25 cellular contexts compared by ENCODE assay signal in the genomic region with DNA sequence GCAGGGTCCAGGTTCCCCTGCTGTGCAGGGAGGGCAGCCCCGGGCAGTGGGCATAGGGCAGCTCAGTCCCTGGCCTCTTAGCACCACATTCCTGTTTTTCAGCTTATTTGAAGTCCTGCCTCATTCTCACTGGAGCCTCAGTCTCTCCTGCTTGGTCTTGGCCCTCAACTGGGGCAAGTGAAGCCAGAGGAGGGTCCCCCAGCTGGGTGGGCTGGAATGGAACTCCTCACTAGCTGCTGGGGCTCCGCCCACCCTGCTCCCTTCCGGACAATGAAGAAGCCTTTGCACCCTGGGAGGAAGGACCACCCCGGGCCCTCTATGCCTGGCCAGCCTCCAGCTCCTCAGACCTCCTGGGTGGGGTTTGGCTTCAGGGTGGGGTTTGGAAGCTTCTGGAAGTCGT. TPM values are rescaled to one million over a fixed set of nuclear protein-coding genes. Genes with fewer than 3 reads are reported as not detected.
A peak's percentile ranks its signal among the peaks of the same experiment; 100 is the strongest.
DNase-seq lines count a peak whose midpoint lies in the region; ATAC-seq, FAIRE-seq and TF ChIP-seq lines count a peak whose summit lies in the region.
"Had no signal": no experiment of that assay in that cellular context is flagged by ENCODE, and none has a peak within 500 bp of the region (broad histone marks: within the 10 kb centered on the region; RNA-seq: fewer than 3 reads in every experiment).

No MANE protein-coding gene starts in this region.

- CTCF ChIA-PET in IMR-90 (lab: Yijun Ruan, JAX): no interaction called here

- no peaks in the 10 kb centered on the region for H3K9me3 ChIP-seq in BLaER1 treated with 17β-estradiol and CSF1 and Interleukin-3, amounts not matched to agents 10 nM and 100 nM (replicated peaks in 1 of 11)
- H3K9me3 ChIP-seq in IMR-90 (ENCODE audit: control insufficient read depth, insufficient read depth, low read length): no peaks in the 10 kb centered on the region
- H3K9me3 ChIP-seq in neuronal stem cell (replicated peaks in 1 of 2; ENCODE audit: control insufficient read depth in 2 of 2, insufficient read depth in 1 of 2, low read depth in 1 of 2, low read length in 2 of 2): no peaks in the 10 kb centered on the region
- H3K9me3 ChIP-seq: A549, BE2C, Caco-2, HAP-1 had no signal

- BruUV-seq in IMR-90 (replicated peaks; lab: Mats Ljungman, UMichigan): TSS peak; percentile 59

- H3K9ac ChIP-seq in BLaER1 treated with 17β-estradiol and CSF1 and Interleukin-3, amounts not matched to agents 10 nM and 100 nM: no peak overlapping the region
- H3K9ac ChIP-seq in IMR-90 (ENCODE audit: low read depth, low read length): no peak overlapping the region
- no peak overlapping the region for H3K9ac ChIP-seq in neuronal stem cell (ENCODE audit: low read depth, low read length, poor library complexity)

- H4K8ac ChIP-seq in IMR-90 (ENCODE audit: low read depth in 2 of 2, low read length in 2 of 2) (no peak overlapping the region), neuronal stem cell (ENCODE audit: low read depth, low read length) (no peak overlapping the region)

- no peak overlapping the region for H2AFZ ChIP-seq in IMR-90 (replicated peaks; ENCODE audit: low read length, poor library complexity)
- no peak overlapping the region for H2AFZ ChIP-seq in neuronal stem cell (ENCODE audit: low read length)
- H2AFZ ChIP-seq: GM23338 had no signal

- no peak for TF ChIP-seq POLR2A in IMR-90 (IDR thresholded peaks at IDR 0.05; ENCODE audit: low read depth, low read length)

- H3K4me3 ChIP-seq in BLaER1 treated with 17β-estradiol and CSF1 and Interleukin-3, amounts not matched to agents 10 nM and 100 nM: no peak overlapping the region
- H3K4me3 ChIP-seq in IMR-90 (ENCODE audit: insufficient read depth, low read depth, low read length): no peak overlapping the region
- no peak overlapping the region for H3K4me3 ChIP-seq in neuronal stem cell (ENCODE audit: low read length in 2 of 2)
- H3K4me3 ChIP-seq: A549, GM12878, GM23338, HAP-1 had no signal

- H2AK5ac ChIP-seq in IMR-90 (ENCODE audit: low read depth, low read length): no peak overlapping the region
- H2AK5ac ChIP-seq in neuronal stem cell (ENCODE audit: low read depth, low read length): peak overlapping the region; percentile 30

- H3K79me1 ChIP-seq in IMR-90 (ENCODE audit: low read depth in 1 of 2, low read length in 2 of 2) (peaks cover under 1 to 26% of the 10 kb centered on the region in 2 experiments; a peak in 2 of 4 replicates), neuronal stem cell (ENCODE audit: low read depth, low read length) (no peaks in the 10 kb centered on the region)

- intact Hi-C loops in IMR-90 (cut with micrococcal nuclease): no loop called here

- H2BK5ac ChIP-seq in IMR-90 (ENCODE audit: low read depth, low read length, poor library complexity, severe bottlenecking): no peak overlapping the region
- no peak overlapping the region for H2BK5ac ChIP-seq in neuronal stem cell (ENCODE audit: low read length)

- no peak for TF ChIP-seq RAD21 in IMR-90 (IDR thresholded peaks at IDR 0.05; ENCODE audit: low read length)

- H3K23ac ChIP-seq in IMR-90 (ENCODE audit: low read depth, low read length) (no peak overlapping the region), neuronal stem cell (ENCODE audit: low read depth, low read length, poor library complexity) (no peak overlapping the region)

- DNase-seq in IMR-90: no peak
- DNase-seq in neuronal stem cell (ENCODE audit: low spot score): no peak
- no peak for DNase-seq in H4 (ENCODE audit: low spot score)
- DNase-seq in midbrain (lab: John Stamatoyannopoulos, UW): no peak
- no peak for DNase-seq in HTR-8/SVneo (ENCODE audit: insufficient read length, low spot score)
- DNase-seq: 8988T; ACHN; AML-193; BE2C; Caco-2; CD4-positive, CD25-positive, alpha-beta regulatory T cell; CD8-positive, alpha-beta T cell; DMS 273 treated with DMSO at 0.1 percent for 48 hours; DMS79; EL; GDM1 had no signal

- no peaks in the 10 kb centered on the region for H3K27me3 ChIP-seq in BLaER1 treated with 17β-estradiol and CSF1 and Interleukin-3, amounts not matched to agents 10 nM and 100 nM
- no peaks in the 10 kb centered on the region for H3K27me3 ChIP-seq in IMR-90 (ENCODE audit: control insufficient read depth, insufficient read depth, low read length)
- H3K27me3 ChIP-seq in neuronal stem cell (ENCODE audit: control insufficient read depth in 3 of 3, insufficient read depth in 3 of 3, low read depth in 1 of 3, low read length in 3 of 3): no peaks in the 10 kb centered on the region
- H3K27me3 ChIP-seq: BE2C had no signal

- H3K18ac ChIP-seq in IMR-90 (ENCODE audit: low read depth, low read length) (no peak overlapping the region), neuronal stem cell (ENCODE audit: low read length) (no peak overlapping the region)

- H4K5ac ChIP-seq in IMR-90 (ENCODE audit: low read depth, low read length): no peak overlapping the region

- H4K20me1 ChIP-seq in BLaER1 treated with 17β-estradiol and CSF1 and Interleukin-3, amounts not matched to agents 10 nM and 100 nM: peaks cover 0 to 13% (median 0%) of the 10 kb centered on the region in 11 experiments; a peak in 3 of 22 replicates
- H4K20me1 ChIP-seq in IMR-90 (ENCODE audit: insufficient read depth, low read length): peaks cover 88% of the 10 kb centered on the region

- H2AK9ac ChIP-seq in IMR-90 (replicated peaks; ENCODE audit: low read depth, low read length, poor library complexity): no peak overlapping the region

- FAIRE-seq in HTR-8/SVneo (lab: Jason Lieb, UNC): no peak
- FAIRE-seq: A549, D721Med, GM12878, GM18507, H54 had no signal

- in situ Hi-C loops in IMR-90 (cut with MboI; ENCODE audit: low sequenced_read_pairs): no loop called here

- H3K4ac ChIP-seq in IMR-90 (ENCODE audit: low read depth, low read length) (no peak overlapping the region), neuronal stem cell (ENCODE audit: low read length) (no peak overlapping the region)

- POLR2A ChIA-PET in IMR-90 (lab: Charles Lee; ENCODE audit: unreplicated experiment): no interaction called here

- no peak overlapping the region for H2BK20ac ChIP-seq in IMR-90 (ENCODE audit: low read depth, low read length)

- no peak for ATAC-seq in IMR-90 (ENCODE audit: low read depth)
- ATAC-seq: A549; CD8-positive, alpha-beta T cell; GM12878; GM23338 had no signal

- H3K9me1 ChIP-seq in IMR-90 (ENCODE audit: insufficient read depth, low read length): peaks cover 12% of the 10 kb centered on the region

- H3K4me1 ChIP-seq in BLaER1 treated with 17β-estradiol and CSF1 and Interleukin-3, amounts not matched to agents 10 nM and 100 nM: peaks cover 11 to 72% (median 69%) of the 10 kb centered on the region in 10 experiments
- H3K4me1 ChIP-seq in IMR-90 (ENCODE audit: control insufficient read depth, insufficient read depth, low read length) (no peaks in the 10 kb centered on the region; the same call in 1 of the 2 replicates), neuronal stem cell (ENCODE audit: control insufficient read depth in 2 of 2, insufficient read depth in 1 of 2, low read depth in 1 of 2, low read length in 2 of 2) (peaks cover 0 to 13% of the 10 kb centered on the region in 2 donors)
- H3K4me1 ChIP-seq: A549, BE2C, HAP-1 had no signal

- H2BK12ac ChIP-seq in neuronal stem cell (ENCODE audit: low read length): no peak overlapping the region

- peaks cover 0 to 41% (median 22%) of the 10 kb centered on the region in 11 experiments; a peak in 14 of 22 replicates for H3K36me3 ChIP-seq in BLaER1 treated with 17β-estradiol and CSF1 and Interleukin-3, amounts not matched to agents 10 nM and 100 nM
- H3K36me3 ChIP-seq in IMR-90 (ENCODE audit: control insufficient read depth, insufficient read depth, low read length) (peaks cover 97% of the 10 kb centered on the region), neuronal stem cell (replicated peaks in 1 of 2; ENCODE audit: control insufficient read depth in 2 of 2, insufficient read depth in 2 of 2, low read length in 2 of 2) (peaks cover 7 to 9% of the 10 kb centered on the region in 2 donors)
- H3K36me3 ChIP-seq: BE2C had no signal

- H3K4me2 ChIP-seq in BLaER1 treated with 17β-estradiol and CSF1 and Interleukin-3, amounts not matched to agents 10 nM and 100 nM: peak overlapping the region in 9 of 11 experiments; percentile 18 to 98 (median 63); a peak in 18 of 22 replicates
- H3K4me2 ChIP-seq in IMR-90 (ENCODE audit: low read depth, low read length) (no peak overlapping the region), neuronal stem cell (ENCODE audit: insufficient read depth, low read length, poor library complexity, severe bottlenecking) (no peak overlapping the region)
- H3K4me2 ChIP-seq: A549, GM23338 had no signal

- WGBS in IMR-90 (ENCODE audit: extremely low coverage in 2 of 2, insufficient read length in 1 of 2), 2 experiments: no CpG with 5 or more reads among the region's 5 CpGs
- no CpG with 5 or more reads among the region's 5 CpGs for WGBS in neuronal stem cell (ENCODE audit: extremely low coverage in 2 of 2, insufficient read length in 2 of 2, insufficient replicate concordance in 1 of 2), 2 donors

- no peak for TF ChIP-seq CTCF in IMR-90 (conservative IDR thresholded peaks at IDR 0.05; ENCODE audit: low read depth, low read length)

- H2BK120ac ChIP-seq in IMR-90 (ENCODE audit: low read depth, low read length) (no peak overlapping the region), neuronal stem cell (ENCODE audit: low read depth, low read length) (no peak overlapping the region)

- H4K91ac ChIP-seq in IMR-90 (ENCODE audit: insufficient read depth, low read depth, low read length) (no peak overlapping the region), neuronal stem cell (ENCODE audit: low read depth, low read length, poor library complexity) (no peak overlapping the region)

- H3K56ac ChIP-seq in IMR-90 (ENCODE audit: extremely low read depth, insufficient read depth, low read length): no peak overlapping the region

- H3K27ac ChIP-seq in BLaER1 treated with 17β-estradiol and CSF1 and Interleukin-3, amounts not matched to agents 10 nM and 100 nM: 0 out of 22 replicates have a peak overlapping the region, but pooled peaks of 1 of the 11 experiments have one; percentile 25
- H3K27ac ChIP-seq in IMR-90 (ENCODE audit: insufficient read depth, low read length) (no peak overlapping the region), neuronal stem cell (replicated peaks; ENCODE audit: low read length) (no peak overlapping the region)
- H3K27ac ChIP-seq: A549, C4-2B had no signal

- H3K14ac ChIP-seq in IMR-90 (replicated peaks; ENCODE audit: low read depth, low read length): no peak overlapping the region
- H3K14ac ChIP-seq in neuronal stem cell (ENCODE audit: low read length): no peak overlapping the region

- H2BK15ac ChIP-seq in IMR-90 (ENCODE audit: low read depth, low read length) (no peak overlapping the region), neuronal stem cell (ENCODE audit: low read length) (no peak overlapping the region)

- dilution Hi-C loops in IMR-90 (cut with HindIII; ENCODE audit: low sequenced_read_pairs, unreplicated experiment): no loop called here

RNA-seq across cellular contexts. Expression of a gene that starts 32.8 kb away (rescaled TPM):
- 0.18 and 0.28 TPM in 2 replicates for total RNA-seq in IMR-90 (2012; rRNA removed)
- 0.03 and 0.05 TPM in 2 replicates for polyA plus RNA-seq in IMR-90 (2012; rRNA removed)
- polyA plus RNA-seq in IMR-90 (2012; cell fraction: cytosol; rRNA removed): 0.03 and 0.07 TPM in 2 replicates
- 0.07 and 0.15 TPM in 2 replicates for polyA plus RNA-seq in IMR-90 (2012; cell fraction: nucleus; rRNA removed; ENCODE audit: low replicate concordance)
- 0.06 TPM for polyA plus RNA-seq in neuronal stem cell (2013, experiment 1 of 2)
- 0.08 TPM for polyA plus RNA-seq in neuronal stem cell (2013, experiment 2 of 2)
- 0.15 TPM in 1 of 2 replicates, not detected in the other for total RNA-seq in H4 (2014; rRNA removed; shearing (Covaris generic))
- total RNA-seq: CD4-positive, CD25-positive, alpha-beta regulatory T cell; GM12878 had no signal

RNA-seq across cellular contexts. Expression of a gene that starts 42.6 kb away (rescaled TPM):
- total RNA-seq in IMR-90 (2012; rRNA removed): 93.3 and 102 TPM in 2 replicates
- 765 and 791 TPM in 2 replicates for polyA plus RNA-seq in IMR-90 (2012; rRNA removed)
- 1,392 and 1,573 TPM in 2 replicates for polyA plus RNA-seq in IMR-90 (2012; cell fraction: cytosol; rRNA removed)
- polyA plus RNA-seq in IMR-90 (2012; cell fraction: nucleus; rRNA removed; ENCODE audit: low replicate concordance): 755 and 1,109 TPM in 2 replicates
- polyA plus RNA-seq in neuronal stem cell (2013, experiment 1 of 2): 31.6 TPM
- 30.8 TPM for polyA plus RNA-seq in neuronal stem cell (2013, experiment 2 of 2)
- total RNA-seq in H4 (2014; rRNA removed; shearing (Covaris generic)): 83.8 and 92.7 TPM in 2 replicates

Comparison
In these comparisons a context has a peak if more than half of its experiments do, and no peak if none do; other contexts are left out.
1. H3K4me2 ChIP-seq: peak in BLaER1 treated with 17β-estradiol and CSF1 and Interleukin-3, amounts not matched to agents 10 nM and 100 nM (9 of 11); none in IMR-90 (single experiment) and neuronal stem cell (single experiment).